ENCODE assay signal across 11 cellular contexts in genomic region chrX:153766871-153767673, GRCh38. TPM values are rescaled to one million over a fixed set of nuclear protein-coding genes. Genes with fewer than 3 reads are reported as not detected.
A peak's percentile ranks its signal among the peaks of the same experiment; 100 is the strongest.
DNase-seq lines count a peak whose midpoint lies in the region; ATAC-seq, FAIRE-seq and TF ChIP-seq lines count a peak whose summit lies in the region.
"Had no signal": no experiment of that assay in that cellular context is flagged by ENCODE, and none has a peak within 500 bp of the region (broad histone marks: within the 10 kb centered on the region; RNA-seq: fewer than 3 reads in every experiment).

No MANE protein-coding gene starts in this region.

- H3K9ac ChIP-seq in kidney (ENCODE audit: low read length in 2 of 2): no peak overlapping the region
- no peak overlapping the region for H3K9ac ChIP-seq in stomach smooth muscle (ENCODE audit: low read length in 2 of 2)

- H3K4me3 Mint-ChIP-seq in activated T-cell treated with anti-CD3 and anti-CD28 coated beads, Interleukin-2, amount 50 U/mL, for 4 hours: no peak overlapping the region
- H3K4me3 Mint-ChIP-seq in activated T-cell treated with anti-CD3 and anti-CD28 coated beads, Interleukin-2, amount 50 U/mL, for 72 hours: peak overlapping the region in 1 of 2 donors; percentile 39

- no peak for TF ChIP-seq CTCF in RWPE1 (conservative IDR thresholded peaks at IDR 0.05; ENCODE audit: low read depth)
- no peak for TF ChIP-seq CTCF in kidney (IDR thresholded peaks at IDR 0.05; ENCODE audit: borderline replicate concordance, extremely low read depth, insufficient read depth)

- H3K36me3 ChIP-seq in kidney (ENCODE audit: control insufficient read depth in 1 of 2, insufficient read depth in 2 of 2, low read length in 2 of 2) (no peaks in the 10 kb centered on the region), stomach smooth muscle (ENCODE audit: control insufficient read depth in 2 of 2, insufficient read depth in 2 of 2, low read length in 2 of 2) (peaks cover 0 to 4% of the 10 kb centered on the region in 2 donors)
- no peaks in the 10 kb centered on the region for H3K36me3 ChIP-seq in effector memory CD4-positive, alpha-beta T cell (ENCODE audit: control insufficient read depth, insufficient read depth, low read length)

- peak overlapping the region; percentile 91 for H3K27ac ChIP-seq in RWPE1
- H3K27ac ChIP-seq in kidney (ENCODE audit: low read depth in 2 of 2, low read length in 2 of 2): no peak overlapping the region
- peak overlapping the region; percentile 69 for H3K27ac ChIP-seq in stomach smooth muscle (ENCODE audit: low read length)
- no peak overlapping the region for H3K27ac ChIP-seq in effector memory CD4-positive, alpha-beta T cell (ENCODE audit: insufficient read depth, low read length, poor library complexity, severe bottlenecking)

- no peaks in the 10 kb centered on the region for H3K9me3 Mint-ChIP-seq in activated T-cell treated with anti-CD3 and anti-CD28 coated beads, Interleukin-2, amount 50 U/mL, for 4 hours
- no peaks in the 10 kb centered on the region for H3K9me3 Mint-ChIP-seq in activated T-cell treated with anti-CD3 and anti-CD28 coated beads, Interleukin-2, amount 50 U/mL, for 72 hours
- H3K9me3 Mint-ChIP-seq: naive thymus-derived CD8-positive, alpha-beta T cell had no signal

- ATAC-seq in activated T-cell treated with anti-CD3 and anti-CD28 coated beads, Interleukin-2, amount 50 U/mL, for 4 hours: no peak
- ATAC-seq in activated T-cell treated with anti-CD3 and anti-CD28 coated beads, Interleukin-2, amount 50 U/mL, for 72 hours (replicated peaks in 1 of 2): no peak
- no peak for ATAC-seq in GM18511 (IDR thresholded peaks at IDR 0.05; ENCODE audit: unreplicated experiment)

- H3K4me1 ChIP-seq in kidney (ENCODE audit: control insufficient read depth in 1 of 2, insufficient read depth in 1 of 2, low read depth in 1 of 2, low read length in 2 of 2) (no peaks in the 10 kb centered on the region), stomach smooth muscle (ENCODE audit: control insufficient read depth, insufficient read depth, low read length) (peaks cover 28% of the 10 kb centered on the region)
- no peaks in the 10 kb centered on the region for H3K4me1 ChIP-seq in effector memory CD4-positive, alpha-beta T cell (ENCODE audit: control insufficient read depth, insufficient read depth, low read length, poor library complexity, severe bottlenecking)

- H3K27ac Mint-ChIP-seq in activated T-cell treated with anti-CD3 and anti-CD28 coated beads, Interleukin-2, amount 50 U/mL, for 72 hours: no peak overlapping the region

- no peaks in the 10 kb centered on the region for H3K36me3 Mint-ChIP-seq in activated T-cell treated with anti-CD3 and anti-CD28 coated beads, Interleukin-2, amount 50 U/mL, for 4 hours (ENCODE audit: insufficient read depth)
- no peaks in the 10 kb centered on the region for H3K36me3 Mint-ChIP-seq in activated T-cell treated with anti-CD3 and anti-CD28 coated beads, Interleukin-2, amount 50 U/mL, for 72 hours (ENCODE audit: insufficient read depth in 2 of 2)
- H3K36me3 Mint-ChIP-seq: naive thymus-derived CD8-positive, alpha-beta T cell had no signal

- no peak for FAIRE-seq in kidney (lab: Jason Lieb, UNC)

- H3K4me1 Mint-ChIP-seq in activated T-cell treated with anti-CD3 and anti-CD28 coated beads, Interleukin-2, amount 50 U/mL, for 4 hours (ENCODE audit: low read depth): peaks cover 7% of the 10 kb centered on the region
- H3K4me1 Mint-ChIP-seq in activated T-cell treated with anti-CD3 and anti-CD28 coated beads, Interleukin-2, amount 50 U/mL, for 72 hours (ENCODE audit: low read depth): peaks cover 17% of the 10 kb centered on the region

- peaks cover 0 to 8% of the 10 kb centered on the region in 2 donors for H3K27me3 ChIP-seq in stomach smooth muscle (ENCODE audit: control insufficient read depth in 1 of 2, insufficient read depth in 2 of 2, low read length in 2 of 2)
- no peaks in the 10 kb centered on the region for H3K27me3 ChIP-seq in effector memory CD4-positive, alpha-beta T cell (replicated peaks; ENCODE audit: control insufficient read depth, insufficient read depth, low read length, poor library complexity, severe bottlenecking)

- intact Hi-C loops in kidney (cut with DNase I): loop anchor here (10.0 kb wide), 1 partner anchor 188 kb away; no protein-coding TSS in a partner anchor

- no peaks in the 10 kb centered on the region for H3K27me3 Mint-ChIP-seq in activated T-cell treated with anti-CD3 and anti-CD28 coated beads, Interleukin-2, amount 50 U/mL, for 4 hours (ENCODE audit: low read depth)
- H3K27me3 Mint-ChIP-seq in activated T-cell treated with anti-CD3 and anti-CD28 coated beads, Interleukin-2, amount 50 U/mL, for 72 hours (ENCODE audit: low read depth): peaks cover 9% of the 10 kb centered on the region
- H3K27me3 Mint-ChIP-seq: naive thymus-derived CD8-positive, alpha-beta T cell had no signal

- POLR2A ChIA-PET in RWPE1 (lab: Yijun Ruan, JAX; ENCODE audit: low non-redundant PET): interaction anchor here (0.6 kb wide), 1 partner anchor 43 kb away, joined by 3 read pairs; the partner anchor contains the start of gene BCAP31

- H3K4me3 ChIP-seq in kidney (ENCODE audit: low read length in 2 of 2) (no peak overlapping the region), stomach smooth muscle (ENCODE audit: low read length in 2 of 2) (peak overlapping the region in 1 of 2 donors; percentile 73)
- H3K4me3 ChIP-seq in effector memory CD4-positive, alpha-beta T cell (ENCODE audit: insufficient read depth, low read depth, low read length, poor library complexity, severe bottlenecking): no peak overlapping the region

- peak; percentile 5 for DNase-seq in activated T-cell treated with anti-CD3 and anti-CD28 coated beads, Interleukin-2, amount 50 U/mL, for 4 hours
- DNase-seq in activated T-cell treated with anti-CD3 and anti-CD28 coated beads, Interleukin-2, amount 50 U/mL, for 72 hours: no peak
- DNase-seq in RWPE1 (ENCODE audit: low spot score): no peak
- peak; percentile 69 for DNase-seq in kidney
- DNase-seq in midbrain (lab: John Stamatoyannopoulos, UW): no peak
- no peak for DNase-seq in effector memory CD4-positive, alpha-beta T cell
- DNase-seq: NCI-H146 had no signal

- CTCF ChIA-PET in RWPE1 (lab: Yijun Ruan, JAX): no interaction called here

- H3K9me3 ChIP-seq in kidney (ENCODE audit: control insufficient read depth in 1 of 2, low read length in 2 of 2) (no peaks in the 10 kb centered on the region), stomach smooth muscle (ENCODE audit: control insufficient read depth in 2 of 2, low read length in 2 of 2) (no peaks in the 10 kb centered on the region)
- H3K9me3 ChIP-seq in effector memory CD4-positive, alpha-beta T cell (ENCODE audit: control insufficient read depth, low read length): no peaks in the 10 kb centered on the region

RNA-seq across cellular contexts. Expression of gene PLXNB3, which starts 3.0 kb away (rescaled TPM):
- total RNA-seq in activated T-cell treated with anti-CD3 and anti-CD28 coated beads, Interleukin-2, amount 50 U/mL, for 4 hours: under 1 TPM; 0.40 to 0.66 (median 0.46) TPM
- 1 to 10 TPM in 1 of 2 donors, under 1 TPM in 1; 0.77 to 1.7 TPM for total RNA-seq in activated T-cell treated with anti-CD3 and anti-CD28 coated beads, Interleukin-2, amount 50 U/mL, for 72 hours
- total RNA-seq in kidney: 5.6 TPM
- 2.2 TPM for polyA plus RNA-seq in kidney (ENCODE audit: insufficient read depth, low read depth, low replicate concordance)
- polyA plus RNA-seq: naive thymus-derived CD8-positive, alpha-beta T cell had no signal

RNA-seq across cellular contexts. Expression of gene SRPK3, which starts 13.8 kb away (rescaled TPM):
- not detected for total RNA-seq in activated T-cell treated with anti-CD3 and anti-CD28 coated beads, Interleukin-2, amount 50 U/mL, for 4 hours
- total RNA-seq in activated T-cell treated with anti-CD3 and anti-CD28 coated beads, Interleukin-2, amount 50 U/mL, for 72 hours: not detected
- total RNA-seq in kidney: 1.1 TPM
- polyA plus RNA-seq in kidney (ENCODE audit: insufficient read depth, low read depth, low replicate concordance): 0.58 TPM
- total RNA-seq: naive thymus-derived CD8-positive, alpha-beta T cell; T-helper 1 cell treated with Interleukin-12 subunit alpha and Interleukin-12 subunit beta and Interleukin-4 antibody, amounts not matched to agents 30 ng/mL and 1 ng/mL, for 36 hours had no signal
- polyA plus RNA-seq: naive thymus-derived CD8-positive, alpha-beta T cell had no signal

RNA-seq across cellular contexts. Expression of gene IDH3G, which starts 27.1 kb away (rescaled TPM):
- 10 to 100 TPM; 60.8 to 64.2 (median 62.7) TPM for total RNA-seq in activated T-cell treated with anti-CD3 and anti-CD28 coated beads, Interleukin-2, amount 50 U/mL, for 4 hours
- 10 to 100 TPM; 34.0 to 41.0 TPM for total RNA-seq in activated T-cell treated with anti-CD3 and anti-CD28 coated beads, Interleukin-2, amount 50 U/mL, for 72 hours
- 62.1 TPM for total RNA-seq in kidney
- polyA plus RNA-seq in kidney (ENCODE audit: insufficient read depth, low read depth, low replicate concordance): 100 TPM

RNA-seq across cellular contexts. Expression of gene SSR4, which starts 27.4 kb away (rescaled TPM):
- 100 to 1,000 TPM; 295 to 341 (median 296) TPM for total RNA-seq in activated T-cell treated with anti-CD3 and anti-CD28 coated beads, Interleukin-2, amount 50 U/mL, for 4 hours
- 100 to 1,000 TPM; 150 to 192 TPM for total RNA-seq in activated T-cell treated with anti-CD3 and anti-CD28 coated beads, Interleukin-2, amount 50 U/mL, for 72 hours
- 226 TPM for total RNA-seq in kidney
- polyA plus RNA-seq in kidney (ENCODE audit: insufficient read depth, low read depth, low replicate concordance): 473 TPM

RNA-seq across cellular contexts. Expression of gene ABCD1, which starts 42.4 kb away (rescaled TPM):
- total RNA-seq in activated T-cell treated with anti-CD3 and anti-CD28 coated beads, Interleukin-2, amount 50 U/mL, for 4 hours: 1 to 10 TPM; 2.6 to 3.4 (median 3.1) TPM
- 1 to 10 TPM; 8.0 to 8.3 TPM for total RNA-seq in activated T-cell treated with anti-CD3 and anti-CD28 coated beads, Interleukin-2, amount 50 U/mL, for 72 hours
- total RNA-seq in kidney: 13.7 TPM
- polyA plus RNA-seq in kidney (ENCODE audit: insufficient read depth, low read depth, low replicate concordance): 5.2 TPM

Comparison
In these comparisons a context has a peak if more than half of its experiments do, and no peak if none do; other contexts are left out.
1. DNase-seq: peak in activated T-cell treated with anti-CD3 and anti-CD28 coated beads, Interleukin-2, amount 50 U/mL, for 4 hours (single experiment) and kidney (single experiment); none in activated T-cell treated with anti-CD3 and anti-CD28 coated beads, Interleukin-2, amount 50 U/mL, for 72 hours (0 of 2), RWPE1 (single experiment), midbrain (single experiment) and effector memory CD4-positive, alpha-beta T cell (0 of 3).
2. H3K27ac ChIP-seq: peak in RWPE1 (single experiment) and stomach smooth muscle (single experiment); none in kidney (0 of 2) and effector memory CD4-positive, alpha-beta T cell (single experiment).